Comparison of ENCODE assay signal across 21 cellular contexts in the genomic region with DNA sequence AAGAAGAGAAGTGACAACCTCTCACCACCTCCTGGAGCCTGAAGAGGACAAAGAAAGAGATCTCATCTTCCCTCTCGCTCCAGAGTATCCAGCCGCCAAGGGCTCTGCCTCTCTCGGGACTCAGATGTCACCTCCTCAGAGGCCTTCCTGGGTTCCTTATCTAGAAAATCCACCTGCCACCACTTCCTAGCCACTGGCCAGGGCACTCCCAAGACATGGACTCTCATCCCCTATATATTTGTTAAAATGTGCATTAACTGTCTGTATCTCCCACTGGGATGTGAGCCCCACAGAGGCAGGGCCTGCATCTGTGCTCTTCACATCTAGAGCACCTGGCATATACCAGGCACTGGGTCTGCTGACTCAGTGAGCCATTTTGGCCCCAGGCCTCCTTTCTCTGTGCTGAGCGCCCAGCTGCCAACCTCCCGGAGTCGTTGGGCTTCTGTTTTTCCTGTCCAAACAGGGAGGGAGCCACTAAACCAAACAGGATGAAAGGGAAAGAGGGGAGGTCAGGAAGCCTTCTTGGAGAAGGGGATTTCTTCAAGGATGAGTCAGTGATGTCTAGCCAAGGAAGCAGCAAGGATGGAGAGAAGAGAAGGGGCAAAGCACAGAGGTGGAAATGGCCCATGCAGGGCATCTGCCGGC. TPM values are rescaled to one million over a fixed set of nuclear protein-coding genes. Genes with fewer than 3 reads are reported as not detected.
DNase-seq lines count a peak whose midpoint lies in the region; ATAC-seq, FAIRE-seq and TF ChIP-seq lines count a peak whose summit lies in the region.
"Had no signal": no experiment of that assay in that cellular context is flagged by ENCODE, and none has a peak within 500 bp of the region (broad histone marks: within the 10 kb centered on the region; RNA-seq: fewer than 3 reads in every experiment).

No MANE protein-coding gene starts in this region.

- H3K4me3 Mint-ChIP-seq in activated CD4-positive, alpha-beta T cell treated with anti-CD3 and anti-CD28 coated beads, Interleukin-2, amount 10 ng/mL, durations not matched to agents 24 days and 14 days = no peak overlapping the region
- H3K4me3 Mint-ChIP-seq: activated naive CD4-positive, alpha-beta T cell treated with anti-CD3 and anti-CD28 coated beads, Interleukin-2, amount 10 ng/mL, durations not matched to agents 7 days and 5 days; central memory CD8-positive, alpha-beta T cell; naive B cell had no signal

- CTCF ChIA-PET in AG04450 (lab: Charles Lee) (no interaction called here), OCI-LY7 (lab: Charles Lee; ENCODE audit: unreplicated experiment) (no interaction called here)

- H3K14ac ChIP-seq in mesenchymal stem cell (ENCODE audit: low read length in 2 of 2) = no peak overlapping the region

- TF ChIP-seq CTCF in AG04450 (IDR thresholded peaks at IDR 0.05; ENCODE audit: low read depth, low read length) = no peak
- no peak for TF ChIP-seq CTCF in bronchial epithelial cell (IDR thresholded peaks at IDR 0.05; ENCODE audit: insufficient read depth, low read length, severe bottlenecking)
- TF ChIP-seq CTCF in OCI-LY7 (conservative IDR thresholded peaks at IDR 0.05; ENCODE audit: low read length) = no peak

- H3K4me1 ChIP-seq in mesenchymal stem cell (ENCODE audit: control insufficient read depth, insufficient read depth, low read depth, low read length) = peaks cover 20% of the 10 kb centered on the region
- H3K4me1 ChIP-seq in OCI-LY7 (ENCODE audit: insufficient read depth, low read length, poor library complexity, severe bottlenecking) = no peaks in the 10 kb centered on the region
- H3K4me1 ChIP-seq: Peyer's patch had no signal

- no peak overlapping the region for H3K23ac ChIP-seq in mesenchymal stem cell (ENCODE audit: low read length in 2 of 2)

- H3K27ac Mint-ChIP-seq in activated CD4-positive, alpha-beta T cell treated with anti-CD3 and anti-CD28 coated beads, Interleukin-2, amount 10 ng/mL, durations not matched to agents 24 days and 14 days = no peak overlapping the region
- H3K27ac Mint-ChIP-seq: activated naive CD4-positive, alpha-beta T cell treated with anti-CD3 and anti-CD28 coated beads, Interleukin-2, amount 10 ng/mL, durations not matched to agents 7 days and 5 days; naive B cell had no signal

- no peaks in the 10 kb centered on the region for H3K79me2 ChIP-seq in OCI-LY7 (ENCODE audit: insufficient read depth, low read depth, low read length)

- no peak overlapping the region for H2BK120ac ChIP-seq in mesenchymal stem cell (ENCODE audit: low read depth, low read length)

- H3K9me3 ChIP-seq in AG04450 (ENCODE audit: control insufficient read depth, insufficient read depth, low read length) (no peaks in the 10 kb centered on the region), MG63 (no peaks in the 10 kb centered on the region), mesenchymal stem cell (ENCODE audit: control insufficient read depth, low read length) (no peaks in the 10 kb centered on the region), OCI-LY7 (ENCODE audit: low read length) (no peaks in the 10 kb centered on the region)
- H3K9me3 ChIP-seq: Caco-2, left ventricle myocardium inferior, Peyer's patch had no signal

- H3K27ac ChIP-seq in AG04450 (ENCODE audit: low read depth, low read length) (peak overlapping the region; percentile 47), mesenchymal stem cell (ENCODE audit: low read length, poor library complexity, severe bottlenecking) (peak overlapping the region; percentile 24), OCI-LY7 (ENCODE audit: low read depth, low read length, poor library complexity, severe bottlenecking) (no peak overlapping the region)
- H3K27ac ChIP-seq: left ventricle myocardium inferior, Peyer's patch had no signal

- no peak overlapping the region for H3K9ac ChIP-seq in mesenchymal stem cell (ENCODE audit: low read length)

- peaks cover 26% of the 10 kb centered on the region for H3K36me3 ChIP-seq in MG63
- no peaks in the 10 kb centered on the region for H3K36me3 ChIP-seq in bronchial epithelial cell (ENCODE audit: control insufficient read depth, insufficient read depth, low read length)
- H3K36me3 ChIP-seq in mesenchymal stem cell (ENCODE audit: control insufficient read depth in 1 of 2, insufficient read depth in 2 of 2, low read depth in 1 of 2, low read length in 2 of 2) = peaks cover 0 to 3% of the 10 kb centered on the region in 2 experiments
- no peaks in the 10 kb centered on the region for H3K36me3 ChIP-seq in OCI-LY7 (ENCODE audit: insufficient read depth, low read length)
- H3K36me3 ChIP-seq: left ventricle myocardium inferior, Peyer's patch had no signal

- H4K8ac ChIP-seq in mesenchymal stem cell (ENCODE audit: low read length) = no peak overlapping the region

- DNase-seq in AG04450 (ENCODE audit: low read depth, low spot score) (no peak), MG63 (peak; percentile 94), bronchial epithelial cell (ENCODE audit: low read depth) (peak; percentile 83), mesenchymal stem cell (peak; percentile 88), OCI-LY7 (ENCODE audit: low spot score) (no peak)
- DNase-seq in activated CD4-positive, alpha-beta T cell treated with anti-CD3 and anti-CD28 coated beads, Interleukin-2, amount 10 ng/mL, durations not matched to agents 24 days and 14 days = no peak
- DNase-seq: activated CD4-positive, CD25-positive, alpha-beta regulatory T cell treated with anti-CD3 and anti-CD28 coated beads, Interleukin-2, amount 50 U/mL, for 72 hours; activated CD8-positive, alpha-beta memory T cell treated with anti-CD3 and anti-CD28 coated beads, Interleukin-2, amount 50 U/mL, for 48 hours; activated naive CD4-positive, alpha-beta T cell treated with anti-CD3 and anti-CD28 coated beads, Interleukin-2, amount 10 ng/mL, durations not matched to agents 7 days and 5 days; Caco-2; hypothalamus; left ventricle myocardium inferior; naive B cell; NCI-H1930; NCI-H526; Peyer's patch; stimulated activated CD4-positive, alpha-beta T cell treated with anti-CD3 and anti-CD28 coated beads, Interleukin-2, amount 100 ng/mL, for 24 hours; T-helper 1 cell had no signal

- H3K4me3 ChIP-seq in AG04450 (ENCODE audit: low read depth, low read length) (no peak overlapping the region), MG63 (no peak overlapping the region), bronchial epithelial cell (ENCODE audit: low read depth, low read length) (no peak overlapping the region), mesenchymal stem cell (ENCODE audit: insufficient read depth in 1 of 2, low read depth in 1 of 2, low read length in 2 of 2) (no peak overlapping the region), OCI-LY7 (ENCODE audit: low read depth, low read length, poor library complexity, severe bottlenecking) (no peak overlapping the region)
- H3K4me3 ChIP-seq: left ventricle myocardium inferior, Peyer's patch had no signal

- peaks cover 5% of the 10 kb centered on the region for H3K4me1 Mint-ChIP-seq in activated CD4-positive, alpha-beta T cell treated with anti-CD3 and anti-CD28 coated beads, Interleukin-2, amount 10 ng/mL, durations not matched to agents 24 days and 14 days

- no peaks in the 10 kb centered on the region for H3K9me3 Mint-ChIP-seq in activated CD4-positive, alpha-beta T cell treated with anti-CD3 and anti-CD28 coated beads, Interleukin-2, amount 10 ng/mL, durations not matched to agents 24 days and 14 days
- H3K9me3 Mint-ChIP-seq: activated naive CD4-positive, alpha-beta T cell treated with anti-CD3 and anti-CD28 coated beads, Interleukin-2, amount 10 ng/mL, durations not matched to agents 7 days and 5 days; central memory CD8-positive, alpha-beta T cell; naive B cell had no signal

- ATAC-seq in GM21447 (IDR thresholded peaks at IDR 0.05; ENCODE audit: unreplicated experiment) (no peak), HG03025 (IDR thresholded peaks at IDR 0.05; ENCODE audit: low FRiP score, unreplicated experiment) (no peak)

- no peak overlapping the region for H3K18ac ChIP-seq in mesenchymal stem cell (ENCODE audit: low read depth in 1 of 2, low read length in 2 of 2)

- FAIRE-seq in bronchial epithelial cell (lab: Jason Lieb, UNC) = no peak

- no peaks in the 10 kb centered on the region for H3K36me3 Mint-ChIP-seq in activated CD4-positive, alpha-beta T cell treated with anti-CD3 and anti-CD28 coated beads, Interleukin-2, amount 10 ng/mL, durations not matched to agents 24 days and 14 days (ENCODE audit: low read depth)
- H3K36me3 Mint-ChIP-seq: activated naive CD4-positive, alpha-beta T cell treated with anti-CD3 and anti-CD28 coated beads, Interleukin-2, amount 10 ng/mL, durations not matched to agents 7 days and 5 days; naive B cell had no signal

- no peak overlapping the region for H3K4me2 ChIP-seq in mesenchymal stem cell (ENCODE audit: low read length, poor library complexity, severe bottlenecking)
- no peak overlapping the region for H3K4me2 ChIP-seq in OCI-LY7 (ENCODE audit: low read length)

- 71% methylated on average over 7 of the region's 7 CpGs for WGBS in mesenchymal stem cell

- peaks cover 26% of the 10 kb centered on the region for H3K79me1 ChIP-seq in mesenchymal stem cell (replicated peaks; ENCODE audit: low read length, poor library complexity, severe bottlenecking)

- H2AFZ ChIP-seq in mesenchymal stem cell (ENCODE audit: low read depth, low read length) (no peak overlapping the region), OCI-LY7 (ENCODE audit: low read length) (no peak overlapping the region)

- no peak overlapping the region for H2BK5ac ChIP-seq in mesenchymal stem cell (ENCODE audit: low read depth, low read length, poor library complexity, severe bottlenecking)

- no peak overlapping the region for H2AK5ac ChIP-seq in mesenchymal stem cell (ENCODE audit: low read length, severe bottlenecking)

- H4K91ac ChIP-seq in mesenchymal stem cell (ENCODE audit: low read length) = no peak overlapping the region

- BruUV-seq in OCI-LY7 (replicated peaks; lab: Mats Ljungman, UMichigan) = no TSS peak

- no peaks in the 10 kb centered on the region for H3K9me2 ChIP-seq in OCI-LY7 (ENCODE audit: insufficient read depth, low read length)

- no peak overlapping the region for H3K4ac ChIP-seq in mesenchymal stem cell (ENCODE audit: low read depth in 1 of 2, low read length in 2 of 2)

- no peak overlapping the region for H2BK15ac ChIP-seq in mesenchymal stem cell (ENCODE audit: low read depth, poor library complexity, severe bottlenecking)

- no peaks in the 10 kb centered on the region for H3K27me3 ChIP-seq in AG04450 (ENCODE audit: control insufficient read depth, insufficient read depth, low read length)
- no peaks in the 10 kb centered on the region for H3K27me3 ChIP-seq in MG63
- no peaks in the 10 kb centered on the region for H3K27me3 ChIP-seq in bronchial epithelial cell (ENCODE audit: control insufficient read depth, insufficient read depth, low read length)
- H3K27me3 ChIP-seq in mesenchymal stem cell (ENCODE audit: control insufficient read depth in 1 of 2, insufficient read depth in 1 of 2, low read length in 2 of 2) = no peaks in the 10 kb centered on the region
- H3K27me3 ChIP-seq: Peyer's patch had no signal

- POLR2A ChIA-PET in AG04450 (lab: Yijun Ruan, JAX) = no interaction called here
- POLR2A ChIA-PET in OCI-LY7 (lab: Charles Lee) = no interaction called here

- no peaks in the 10 kb centered on the region for H3K27me3 Mint-ChIP-seq in activated CD4-positive, alpha-beta T cell treated with anti-CD3 and anti-CD28 coated beads, Interleukin-2, amount 10 ng/mL, durations not matched to agents 24 days and 14 days
- H3K27me3 Mint-ChIP-seq: activated naive CD4-positive, alpha-beta T cell treated with anti-CD3 and anti-CD28 coated beads, Interleukin-2, amount 10 ng/mL, durations not matched to agents 7 days and 5 days; central memory CD8-positive, alpha-beta T cell; naive B cell had no signal

- no peaks in the 10 kb centered on the region for H4K20me1 ChIP-seq in OCI-LY7 (ENCODE audit: insufficient read depth, low read length)

- peak overlapping the region in 1 of 2 experiments; percentile 47 for H2BK12ac ChIP-seq in mesenchymal stem cell (ENCODE audit: low read length in 2 of 2)

- intact Hi-C loops in OCI-LY7 (cut with micrococcal nuclease; ENCODE audit: unreplicated experiment) = no loop called here
- intact Hi-C loops in activated CD4-positive, alpha-beta T cell treated with anti-CD3 and anti-CD28 coated beads, Interleukin-2, amount 10 ng/mL, durations not matched to agents 24 days and 14 days (cut with micrococcal nuclease) = no loop called here

RNA-seq across cellular contexts. Expression of gene KCNMA1, which starts 58.9 kb away (rescaled TPM):
- polyA plus RNA-seq in AG04450 (2011; rRNA removed) = 58.8 and 60.0 TPM in 2 replicates
- 120 and 127 TPM in 2 replicates for polyA minus RNA-seq in AG04450 (2011; rRNA and poly(A)+ RNA removed)
- 40.8 and 58.6 TPM in 2 replicates for total RNA-seq in MG63 (2014; rRNA removed; shearing (Covaris generic); ENCODE audit: low replicate concordance)
- total RNA-seq in bronchial epithelial cell (15.8 and 16.3 TPM in 2 replicates), OCI-LY7 (2022) (not detected in 2 replicates)
- 21.9 TPM for polyA plus RNA-seq in mesenchymal stem cell (2013, experiment 1 of 2)
- 21.7 TPM for polyA plus RNA-seq in mesenchymal stem cell (2013, experiment 2 of 2)
- not detected in 2 replicates for total RNA-seq in OCI-LY7 (2014; rRNA removed; shearing (Covaris generic))
- total RNA-seq in activated CD4-positive, alpha-beta T cell treated with anti-CD3 and anti-CD28 coated beads, Interleukin-2, amount 10 ng/mL, durations not matched to agents 24 days and 14 days = not detected in 2 replicates

Comparison
In these comparisons a context has a peak if more than half of its experiments do, and no peak if none do; other contexts are left out.
1. DNase-seq: peak in MG63 (single experiment), bronchial epithelial cell (single experiment) and mesenchymal stem cell (single experiment); none in AG04450 (single experiment), OCI-LY7 (single experiment) and activated CD4-positive, alpha-beta T cell treated with anti-CD3 and anti-CD28 coated beads, Interleukin-2, amount 10 ng/mL, durations not matched to agents 24 days and 14 days (single experiment).
2. RNA of gene KCNMA1, which starts 58.9 kb away (total RNA-seq): 40.8 to 58.6 TPM in MG63 and 15.8 to 16.3 TPM in bronchial epithelial cell; not detected in activated CD4-positive, alpha-beta T cell treated with anti-CD3 and anti-CD28 coated beads, Interleukin-2, amount 10 ng/mL, durations not matched to agents 24 days and 14 days and not detected in OCI-LY7; every median in the first group is over 10 times any median in the second.